In genomic region chr20:44073675-44074071, GRCh38 we compare ENCODE assay signal across 13 cellular contexts.
"Had no signal": no experiment of that assay in that cellular context is flagged by ENCODE, and none has a peak within 500 bp of the region (broad histone marks: within the 10 kb centered on the region; RNA-seq: fewer than 3 reads in every experiment).

No MANE protein-coding gene starts in this region.

- H3K27me3 ChIP-seq: ascending aorta, dorsolateral prefrontal cortex, transverse colon had no signal

- H3K4me1 Mint-ChIP-seq: nephron had no signal

- H3K27ac ChIP-seq: esophagus squamous epithelium, transverse colon had no signal

- ATAC-seq: mucosa of descending colon; sciatic nerve; stimulated activated naive B cell treated with anti-CD40 and anti-IgM and Interleukin-4, amounts not matched to agents 10 μg/mL and 1 μg/mL and 100 μg/mL, for 72 hours had no signal

- H3K9me3 Mint-ChIP-seq: nephron; stimulated activated naive B cell treated with anti-CD40 and anti-IgM and Interleukin-4, amounts not matched to agents 10 μg/mL and 1 μg/mL and 100 μg/mL, for 72 hours; T-helper 2 cell treated with Interferon-gamma antibody and Interleukin-4, amounts not matched to agents 5 μg/mL and 100 μg/mL, for 36 hours had no signal

- H3K27ac Mint-ChIP-seq: nephron; stimulated activated naive B cell treated with anti-CD40 and anti-IgM and Interleukin-4, amounts not matched to agents 10 μg/mL and 1 μg/mL and 100 μg/mL, for 72 hours; T-helper 2 cell treated with Interferon-gamma antibody and Interleukin-4, amounts not matched to agents 5 μg/mL and 100 μg/mL, for 36 hours had no signal

- H3K4me3 Mint-ChIP-seq: nephron; stimulated activated naive B cell treated with anti-CD40 and anti-IgM and Interleukin-4, amounts not matched to agents 10 μg/mL and 1 μg/mL and 100 μg/mL, for 72 hours; T-helper 2 cell treated with Interferon-gamma antibody and Interleukin-4, amounts not matched to agents 5 μg/mL and 100 μg/mL, for 36 hours had no signal

- H3K4me1 ChIP-seq: ascending aorta, esophagus squamous epithelium, transverse colon had no signal

- H3K36me3 ChIP-seq: ascending aorta, esophagus squamous epithelium, spleen, transverse colon had no signal

- H3K9me3 ChIP-seq: ascending aorta, esophagus squamous epithelium, mucosa of descending colon, spleen, transverse colon had no signal

- H3K4me3 ChIP-seq: ascending aorta, esophagus squamous epithelium, mucosa of descending colon, transverse colon had no signal

- DNase-seq: activated T-cell treated with anti-CD3 and anti-CD28 coated beads, Interleukin-2, amount 50 U/mL, for 1 hour; esophagus squamous epithelium; left cardiac atrium; mucosa of descending colon; spleen; stimulated activated CD4-positive, alpha-beta T cell treated with anti-CD3 and anti-CD28 coated beads, Interleukin-1b, Interleukin-23, amount 100 ng/mL, for 48 hours; stimulated activated naive B cell treated with anti-CD40 and anti-IgM and Interleukin-4, amounts not matched to agents 10 μg/mL and 1 μg/mL and 100 μg/mL, for 72 hours; transverse colon had no signal
